Comparison of ENCODE assay signal across 18 cellular contexts in genomic region chr2:70002241-70002896, GRCh38. TPM values are rescaled to one million over a fixed set of nuclear protein-coding genes. Genes with fewer than 3 reads are reported as not detected.
DNase-seq lines count a peak whose midpoint lies in the region; ATAC-seq and TF ChIP-seq lines count a peak whose summit lies in the region.
"Had no signal": no experiment of that assay in that cellular context is flagged by ENCODE, and none has a peak within 500 bp of the region (broad histone marks: within the 10 kb centered on the region; RNA-seq: fewer than 3 reads in every experiment).

No MANE protein-coding gene starts in this region.

- H3K9me3 Mint-ChIP-seq in natural killer cell treated with Interleukin-12 subunit alpha and Interleukin-12 subunit beta and Interleukin-15 and Interleukin-18, amount 100 ng/mL, for 72 hours = no peaks in the 10 kb centered on the region

- no peak for TF ChIP-seq CTCF in GM10248 (IDR thresholded peaks at IDR 0.05; ENCODE audit: control extremely low read depth, extremely low read depth, low read depth, missing control alignments)
- no peak for TF ChIP-seq CTCF in MM.1S (IDR thresholded peaks at IDR 0.05; ENCODE audit: low read length)

- no peaks in the 10 kb centered on the region for H3K36me3 Mint-ChIP-seq in T-helper 17 cell (ENCODE audit: low read depth)
- no peaks in the 10 kb centered on the region for H3K36me3 Mint-ChIP-seq in natural killer cell treated with Interleukin-12 subunit alpha and Interleukin-12 subunit beta and Interleukin-15 and Interleukin-18, amount 100 ng/mL, for 72 hours

- CTCF ChIA-PET in GM10248 (lab: Yijun Ruan, JAX) = interaction anchor here (1.4 kb wide), 1 partner anchor 13 kb away, joined by 5 read pairs; no protein-coding TSS in a partner anchor

- no peaks in the 10 kb centered on the region for H3K79me2 ChIP-seq in MM.1S (ENCODE audit: low read length)

- H3K27me3 ChIP-seq in MM.1S (replicated peaks; ENCODE audit: insufficient read depth, low read length) = no peaks in the 10 kb centered on the region
- H3K27me3 ChIP-seq: cardiac muscle cell, transverse colon had no signal

- in situ Hi-C loops in KBM-7 (cut with MboI; ENCODE audit: low pct_unique_long_range_greater_than_20kb, low sequenced_read_pairs) = no loop called here

- peak; percentile 61 for DNase-seq in NCI-H748 (lab: John Stamatoyannopoulos, UW; ENCODE audit: unreplicated experiment)
- DNase-seq in NCI-H748 treated with DMSO at 0.1 percent for 48 hours (lab: John Stamatoyannopoulos, UW) = no peak
- peak; percentile 58 for DNase-seq in KBM-7
- no peak for DNase-seq in T-helper 17 cell
- no peak for DNase-seq in natural killer cell treated with Interleukin-12 subunit alpha and Interleukin-12 subunit beta and Interleukin-15 and Interleukin-18, amount 100 ng/mL, for 72 hours (ENCODE audit: low spot score)
- DNase-seq in epidermal melanocyte (ENCODE audit: insufficient read length, low spot score) = no peak
- DNase-seq in GM10248 (ENCODE audit: extremely low spot score) = no peak
- no peak for DNase-seq in MM.1S
- DNase-seq: activated CD4-positive, alpha-beta T cell treated with anti-CD3 and anti-CD28 coated beads for 1 hour; activated naive CD4-positive, alpha-beta T cell; hypothalamus; KG1; lower lobe of right lung; occipital lobe; transverse colon had no signal

- H3F3A ChIP-seq in MM.1S (ENCODE audit: insufficient read depth, low read length) = no peaks in the 10 kb centered on the region

- H3K4me3 ChIP-seq in MM.1S (ENCODE audit: low read length) = no peak overlapping the region
- H3K4me3 ChIP-seq: cardiac muscle cell, lower lobe of right lung, transverse colon had no signal

- H3K9me3 ChIP-seq in T-helper 17 cell (ENCODE audit: control insufficient read depth, low read length, poor library complexity, severe bottlenecking) (no peaks in the 10 kb centered on the region), MM.1S (replicated peaks; ENCODE audit: insufficient read depth, low read length) (no peaks in the 10 kb centered on the region)
- H3K9me3 ChIP-seq: lower lobe of right lung, transverse colon had no signal

- POLR2A ChIA-PET in GM10248 (lab: Yijun Ruan, JAX) = no interaction called here

- peak overlapping the region; percentile 66 for H3K27ac Mint-ChIP-seq in T-helper 17 cell
- H3K27ac Mint-ChIP-seq in natural killer cell treated with Interleukin-12 subunit alpha and Interleukin-12 subunit beta and Interleukin-15 and Interleukin-18, amount 100 ng/mL, for 72 hours = peak overlapping the region; percentile 60 to 77

- H3K27ac ChIP-seq in MM.1S (ENCODE audit: low read length) = no peak overlapping the region
- H3K27ac ChIP-seq: cardiac muscle cell, lower lobe of right lung, transverse colon had no signal

- H3K4me2 ChIP-seq in MM.1S (ENCODE audit: low read depth, low read length) = no peak overlapping the region

- H2AFZ ChIP-seq in MM.1S (ENCODE audit: low read length) = no peak overlapping the region

- no peaks in the 10 kb centered on the region for H3K27me3 Mint-ChIP-seq in T-helper 17 cell
- H3K27me3 Mint-ChIP-seq in natural killer cell treated with Interleukin-12 subunit alpha and Interleukin-12 subunit beta and Interleukin-15 and Interleukin-18, amount 100 ng/mL, for 72 hours = no peaks in the 10 kb centered on the region

- H3K4me1 Mint-ChIP-seq in T-helper 17 cell = peaks cover 14% of the 10 kb centered on the region
- peaks cover 24 to 27% of the 10 kb centered on the region in 2 donors for H3K4me1 Mint-ChIP-seq in natural killer cell treated with Interleukin-12 subunit alpha and Interleukin-12 subunit beta and Interleukin-15 and Interleukin-18, amount 100 ng/mL, for 72 hours (ENCODE audit: low read depth in 2 of 2)

- H4K20me1 ChIP-seq in MM.1S (ENCODE audit: insufficient read depth, low read length) = no peaks in the 10 kb centered on the region

- no peak for ATAC-seq in T-helper 17 cell
- ATAC-seq in natural killer cell treated with Interleukin-12 subunit alpha and Interleukin-12 subunit beta and Interleukin-15 and Interleukin-18, amount 100 ng/mL, for 72 hours = peak in 1 of 2 donors; percentile 46
- ATAC-seq: esophagus mucosa, lower lobe of right lung had no signal

- H3K9ac ChIP-seq in MM.1S (ENCODE audit: low read length) = no peak overlapping the region

- H3K9me2 ChIP-seq in MM.1S (replicated peaks; ENCODE audit: insufficient read depth, low read length) = no peaks in the 10 kb centered on the region

- no peak overlapping the region for H3K4me3 Mint-ChIP-seq in T-helper 17 cell
- no peak overlapping the region for H3K4me3 Mint-ChIP-seq in natural killer cell treated with Interleukin-12 subunit alpha and Interleukin-12 subunit beta and Interleukin-15 and Interleukin-18, amount 100 ng/mL, for 72 hours

- H3K36me3 ChIP-seq in MM.1S (replicated peaks; ENCODE audit: insufficient read depth, low read length) = no peaks in the 10 kb centered on the region
- H3K36me3 ChIP-seq: cardiac muscle cell, lower lobe of right lung, transverse colon had no signal

- 0 out of 2 replicates have a peak, but pooled peaks cover 4% of the 10 kb centered on the region for H3K4me1 ChIP-seq in MM.1S (ENCODE audit: low read length)
- H3K4me1 ChIP-seq: lower lobe of right lung, transverse colon had no signal

RNA-seq across cellular contexts. Expression of gene ASPRV1, which starts 40.9 kb away (rescaled TPM):
- 1 to 10 TPM; 1.1 to 1.7 TPM for total RNA-seq in T-helper 17 cell
- under 1 TPM; 0.55 to 0.84 TPM for total RNA-seq in natural killer cell treated with Interleukin-12 subunit alpha and Interleukin-12 subunit beta and Interleukin-15 and Interleukin-18, amount 100 ng/mL, for 72 hours
- total RNA-seq: NCI-H460 had no signal

Comparison
In these comparisons a context has a peak if more than half of its experiments do, and no peak if none do; other contexts are left out.
1. DNase-seq: peak in NCI-H748 (single experiment) and KBM-7 (single experiment); none in NCI-H748 treated with DMSO at 0.1 percent for 48 hours (single experiment), T-helper 17 cell (0 of 3), natural killer cell treated with Interleukin-12 subunit alpha and Interleukin-12 subunit beta and Interleukin-15 and Interleukin-18, amount 100 ng/mL, for 72 hours (single experiment), epidermal melanocyte (single experiment), GM10248 (single experiment) and MM.1S (single experiment).